Comparison of ENCODE assay signal across 24 cellular contexts in genomic region chr16:57588821-57589220, GRCh38. TPM values are rescaled to one million over a fixed set of nuclear protein-coding genes. Genes with fewer than 3 reads are reported as not detected.
"Had no signal": no experiment of that assay in that cellular context is flagged by ENCODE, and none has a peak within 500 bp of the region (broad histone marks: within the 10 kb centered on the region; RNA-seq: fewer than 3 reads in every experiment).

No MANE protein-coding gene starts in this region.

- H3K4me1 ChIP-seq: prostate gland, thyroid gland had no signal

- H3K36me3 Mint-ChIP-seq: naive thymus-derived CD8-positive, alpha-beta T cell; WTC11 had no signal

- H3K27ac ChIP-seq: heart right ventricle, lower lobe of right lung, ovary, prostate gland, thyroid gland, upper lobe of right lung had no signal

- DNase-seq: activated CD4-positive, alpha-beta T cell treated with anti-CD3 and anti-CD28 coated beads for 36 hours; activated CD4-positive, alpha-beta T cell treated with anti-CD3 and anti-CD28 coated beads, Interleukin-2, amount 50 U/mL, for 4 hours; activated naive CD4-positive, alpha-beta T cell; activated naive CD8-positive, alpha-beta T cell treated with anti-CD3 and anti-CD28 coated beads for 36 hours; activated T-cell treated with anti-CD3 and anti-CD28 coated beads, Interleukin-2, amount 50 U/mL, for 1 hour; amniotic stem cell; heart right ventricle; kidney; lower lobe of right lung; naive thymus-derived CD8-positive, alpha-beta T cell; ovary; stimulated activated CD4-positive, alpha-beta T cell treated with anti-CD3 and anti-CD28 coated beads, Interleukin-12 subunit alpha, Interleukin-12 subunit beta, amount 100 ng/mL, for 4 hours; stimulated activated CD4-positive, alpha-beta T cell treated with anti-CD3 and anti-CD28 coated beads, Interleukin-4, amount 100 ng/mL, for 4 hours; substantia nigra; T1000; thyroid gland; upper lobe of right lung had no signal

- H3K27me3 Mint-ChIP-seq: activated naive CD8-positive, alpha-beta T cell treated with anti-CD3 and anti-CD28 coated beads for 36 hours; naive thymus-derived CD8-positive, alpha-beta T cell; stimulated activated naive CD8-positive, alpha-beta T cell treated with anti-CD3 and anti-CD28 coated beads, Interleukin-15, Interleukin-2, amounts not matched to agents 100 ng/mL and 50 ng/mL, for 24 hours had no signal

- H3K27me3 ChIP-seq: ovary, thyroid gland, upper lobe of right lung had no signal

- ATAC-seq: activated CD4-positive, alpha-beta T cell treated with anti-CD3 and anti-CD28 coated beads for 36 hours; heart right ventricle; lower lobe of right lung; naive thymus-derived CD8-positive, alpha-beta T cell; upper lobe of right lung; WTC11 had no signal

- H3K9me3 ChIP-seq: heart right ventricle, lower lobe of right lung, ovary, prostate gland, thyroid gland, upper lobe of right lung had no signal

- H3K4me3 Mint-ChIP-seq: activated CD4-positive, alpha-beta T cell treated with anti-CD3 and anti-CD28 coated beads for 36 hours; activated naive CD8-positive, alpha-beta T cell treated with anti-CD3 and anti-CD28 coated beads for 36 hours; stimulated activated naive CD8-positive, alpha-beta T cell treated with anti-CD3 and anti-CD28 coated beads, Interleukin-15, Interleukin-2, amounts not matched to agents 100 ng/mL and 50 ng/mL, for 24 hours; WTC11 had no signal

- H3K9me3 Mint-ChIP-seq: activated T-helper 2 cell treated with anti-CD3 and anti-CD28 coated beads, Interferon-gamma antibody, Interleukin-2, Interleukin-4, amounts not matched to agents 10 μg/mL and 5 μg/mL and 100 μg/mL, durations not matched to agents 14 hours and 24 hours and 36 hours; naive thymus-derived CD8-positive, alpha-beta T cell had no signal

- H3K36me3 ChIP-seq: heart right ventricle, lower lobe of right lung, ovary, prostate gland, thyroid gland, upper lobe of right lung had no signal

- H3K4me3 ChIP-seq: heart right ventricle, lower lobe of right lung, ovary, prostate gland, thyroid gland, upper lobe of right lung had no signal

- H3K27ac Mint-ChIP-seq: activated CD4-positive, alpha-beta T cell treated with anti-CD3 and anti-CD28 coated beads for 36 hours; activated naive CD8-positive, alpha-beta T cell treated with anti-CD3 and anti-CD28 coated beads for 36 hours; activated T-helper 2 cell treated with anti-CD3 and anti-CD28 coated beads, Interferon-gamma antibody, Interleukin-2, Interleukin-4, amounts not matched to agents 10 μg/mL and 5 μg/mL and 100 μg/mL, durations not matched to agents 14 hours and 24 hours and 36 hours; stimulated activated naive CD8-positive, alpha-beta T cell treated with anti-CD3 and anti-CD28 coated beads, Interleukin-15, Interleukin-2, amounts not matched to agents 100 ng/mL and 50 ng/mL, for 24 hours; WTC11 had no signal

RNA-seq across cellular contexts. Expression of gene ADGRG5, which starts 46.4 kb away (rescaled TPM):
- total RNA-seq: bronchial epithelial cell, fibroblast of villous mesenchyme, skeletal muscle tissue had no signal
